Comparison of ENCODE assay signal across 9 cellular contexts in genomic region chr3:181103605-181104004, GRCh38.
DNase-seq lines count a peak whose midpoint lies in the region; ATAC-seq, FAIRE-seq and TF ChIP-seq lines count a peak whose summit lies in the region.
"Had no signal": no experiment of that assay in that cellular context is flagged by ENCODE, and none has a peak within 500 bp of the region (broad histone marks: within the 10 kb centered on the region; RNA-seq: fewer than 3 reads in every experiment).

No MANE protein-coding gene starts in this region.

- DNase-seq in GM12864 (ENCODE audit: low read depth), result peak; percentile 4
- peak; percentile 42 for DNase-seq in HT-29 (ENCODE audit: low spot score)
- no peak for DNase-seq in Panc1 (ENCODE audit: low read depth, low spot score)
- peak; percentile 56 for DNase-seq in islet precursor cell
- DNase-seq in natural killer cell, result no peak
- no peak for DNase-seq in tibial artery
- DNase-seq in kidney, result no peak
- DNase-seq: small intestine had no signal

- H3K27me3 ChIP-seq in Panc1 (ENCODE audit: control insufficient read depth, insufficient read depth, low read length) (no peaks in the 10 kb centered on the region), tibial artery (no peaks in the 10 kb centered on the region)

- H3K4me3 Mint-ChIP-seq in natural killer cell, result no peak overlapping the region
- H3K4me3 Mint-ChIP-seq: T-helper 2 cell treated with Interferon-gamma antibody and Interleukin-4, amounts not matched to agents 5 μg/mL and 100 μg/mL, for 36 hours had no signal

- H3K9ac ChIP-seq in kidney (ENCODE audit: low read length in 2 of 2), result no peak overlapping the region

- peaks cover 16 to 17% of the 10 kb centered on the region in 2 donors for H3K9me3 Mint-ChIP-seq in natural killer cell

- TF ChIP-seq CTCF in GM12864 (IDR thresholded peaks at IDR 0.05; ENCODE audit: low read depth, low read length, missing control alignments), result peak; percentile 49
- peak; percentile 51 for TF ChIP-seq CTCF in Panc1 (IDR thresholded peaks at IDR 0.05)
- no peak for TF ChIP-seq CTCF in natural killer cell (IDR thresholded peaks at IDR 0.05)
- TF ChIP-seq CTCF in tibial artery (IDR thresholded peaks at IDR 0.05), result no peak
- TF ChIP-seq CTCF in kidney (IDR thresholded peaks at IDR 0.05; ENCODE audit: borderline replicate concordance, extremely low read depth, insufficient read depth), result no peak

- peaks cover 7% of the 10 kb centered on the region for H3K36me3 Mint-ChIP-seq in natural killer cell

- no peaks in the 10 kb centered on the region for H3K4me1 Mint-ChIP-seq in natural killer cell

- H3K4me3 ChIP-seq in GM12864 (ENCODE audit: low read depth, low read length), result no peak overlapping the region
- H3K4me3 ChIP-seq in Panc1 (ENCODE audit: low read depth in 2 of 2, low read length in 2 of 2), result no peak overlapping the region
- H3K4me3 ChIP-seq in tibial artery, result no peak overlapping the region
- no peak overlapping the region for H3K4me3 ChIP-seq in kidney (ENCODE audit: low read length in 2 of 2)

- H3K27ac Mint-ChIP-seq in natural killer cell, result no peak overlapping the region
- H3K27ac Mint-ChIP-seq: T-helper 2 cell treated with Interferon-gamma antibody and Interleukin-4, amounts not matched to agents 5 μg/mL and 100 μg/mL, for 36 hours had no signal

- H3K4me1 ChIP-seq in Panc1 (ENCODE audit: control insufficient read depth, insufficient read depth, low read length) (no peaks in the 10 kb centered on the region), tibial artery (no peaks in the 10 kb centered on the region), kidney (ENCODE audit: control insufficient read depth in 1 of 2, insufficient read depth in 1 of 2, low read depth in 1 of 2, low read length in 2 of 2) (no peaks in the 10 kb centered on the region)

- no peak for ATAC-seq in Panc1
- ATAC-seq in natural killer cell, result no peak

- no TSS peak for BruUV-seq in Panc1 (replicated peaks; lab: Mats Ljungman, UMichigan)

- peaks cover 4% of the 10 kb centered on the region; the same call in 1 of the 2 replicates for H3K9me3 ChIP-seq in Panc1 (ENCODE audit: control insufficient read depth, insufficient read depth, low read depth, low read length)
- peaks cover 0 to 2% (median 0%) of the 10 kb centered on the region in 3 donors for H3K9me3 ChIP-seq in tibial artery
- H3K9me3 ChIP-seq in kidney (ENCODE audit: control insufficient read depth in 1 of 2, low read length in 2 of 2), result peaks cover 0 to 2% of the 10 kb centered on the region in 2 donors

- CTCF ChIA-PET in Panc1 (lab: Charles Lee), result no interaction called here

- H3K36me3 ChIP-seq in Panc1 (ENCODE audit: control insufficient read depth, insufficient read depth, low read length), result no peaks in the 10 kb centered on the region
- H3K36me3 ChIP-seq in tibial artery, result no peaks in the 10 kb centered on the region
- no peaks in the 10 kb centered on the region for H3K36me3 ChIP-seq in kidney (ENCODE audit: control insufficient read depth in 1 of 2, insufficient read depth in 2 of 2, low read length in 2 of 2)

- FAIRE-seq in kidney (lab: Jason Lieb, UNC), result no peak
- FAIRE-seq: small intestine had no signal

- POLR2A ChIA-PET in Panc1 (lab: Charles Lee), result interaction anchor here (0.6 kb wide), 1 partner anchor 767 kb away, joined by 4 read pairs; no protein-coding TSS in a partner anchor

- no peaks in the 10 kb centered on the region for H3K27me3 Mint-ChIP-seq in natural killer cell (ENCODE audit: low read depth in 2 of 2)

- H3K27ac ChIP-seq in Panc1 (ENCODE audit: low read length) (no peak overlapping the region), tibial artery (no peak overlapping the region), kidney (ENCODE audit: low read depth in 2 of 2, low read length in 2 of 2) (no peak overlapping the region)

- intact Hi-C loops in Panc1 (cut with micrococcal nuclease; ENCODE audit: unreplicated experiment), result no loop called here
- intact Hi-C loops in natural killer cell (cut with micrococcal nuclease), result no loop called here
- intact Hi-C loops in tibial artery (cut with DNase I; ENCODE audit: low total_unique reads), result no loop called here
- intact Hi-C loops in kidney (cut with DNase I), result no loop called here

- in situ Hi-C loops in Panc1 (cut with HindIII; ENCODE audit: low pct_unique_long_range_greater_than_20kb, low sequenced_read_pairs), result no loop called here

Comparison
In these comparisons a context has a peak if more than half of its experiments do, and no peak if none do; other contexts are left out.
1. DNase-seq: peak in GM12864 (single experiment), HT-29 (single experiment) and islet precursor cell (single experiment); none in Panc1 (single experiment), natural killer cell (single experiment), tibial artery (0 of 2) and kidney (single experiment).
2. CTCF ChIP-seq: peak in GM12864 (single experiment) and Panc1 (single experiment); none in natural killer cell (single experiment), tibial artery (0 of 2) and kidney (single experiment).